ENCODE assay signal across 25 cellular contexts in the genomic region with DNA sequence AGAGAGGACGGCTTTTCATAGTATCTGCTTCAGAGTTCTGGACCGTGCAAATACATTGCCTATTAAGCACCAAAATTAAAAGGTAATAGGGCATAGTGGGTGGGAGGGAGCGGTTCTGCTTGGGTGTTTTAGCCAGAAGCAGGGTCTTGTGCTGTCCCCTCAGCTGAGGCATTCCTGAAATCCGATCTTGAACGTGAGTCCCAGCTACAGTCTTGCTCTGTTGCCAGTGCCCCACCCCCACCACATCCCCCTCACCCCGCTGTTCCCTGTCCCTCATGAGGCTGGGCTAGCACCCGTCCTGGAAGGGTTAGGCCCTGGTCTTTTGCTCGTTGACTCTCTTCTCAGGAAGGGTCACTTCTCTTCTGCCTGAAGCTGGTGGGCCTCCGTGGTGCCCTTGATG.
"Had no signal": no experiment of that assay in that cellular context is flagged by ENCODE, and none has a peak within 500 bp of the region (broad histone marks: within the 10 kb centered on the region; RNA-seq: fewer than 3 reads in every experiment).

No MANE protein-coding gene starts in this region.

- H3K4me3 ChIP-seq: K562 had no signal

- DNase-seq: Kasumi-1, MV-4-11, NCI-H1048, NCI-H1105, NCI-H1417, NCI-H1436 treated with DMSO at 0.1 percent for 48 hours, NCI-H1694, NCI-H187 treated with DMSO at 0.1 percent for 48 hours, NCI-H2029 treated with DMSO at 0.1 percent for 48 hours, NCI-H2171 treated with DMSO at 0.1 percent for 48 hours, NCI-H345, NCI-H446 treated with DMSO at 0.1 percent for 48 hours, NCI-H524, NCI-H69, NCI-H774, PC-3, SHP77, SK-N-SH, SW 1271 had no signal

- H3K9me3 Mint-ChIP-seq: IgD-negative memory B cell had no signal

- H3K4me2 ChIP-seq: KMS-11, SK-N-SH had no signal

- H3K9me3 ChIP-seq: SK-N-SH had no signal

- H3K27ac ChIP-seq: HL-60, KMS-11, RWPE1 had no signal

- H3K4me3 Mint-ChIP-seq: IgD-negative memory B cell had no signal

- ATAC-seq: K562, Panc1, PC-3 had no signal

- H3K27me3 Mint-ChIP-seq: IgD-negative memory B cell had no signal

- H3K9ac ChIP-seq: KMS-11, SK-N-SH had no signal
